Comparison of ENCODE assay signal across 2 cellular contexts in the genomic region with DNA sequence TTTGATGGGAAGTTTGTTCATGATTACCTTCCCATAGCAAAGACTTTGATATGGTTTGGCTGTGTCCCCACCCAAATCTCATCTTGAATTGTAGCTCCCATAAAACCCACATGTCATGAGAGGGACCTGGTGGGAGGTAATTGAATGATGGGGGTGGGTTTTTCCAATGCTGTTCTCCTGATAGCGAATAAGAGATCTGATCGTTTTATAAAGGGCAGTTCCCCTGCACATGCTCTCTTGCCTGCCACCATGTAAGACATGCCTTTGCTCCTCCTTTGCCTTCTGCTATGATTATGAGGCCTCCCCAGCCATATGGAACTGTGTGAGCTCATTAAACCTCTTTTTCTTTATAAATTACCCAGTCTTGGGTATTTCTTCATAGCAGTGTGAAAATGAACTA. TPM values are rescaled to one million over a fixed set of nuclear protein-coding genes. Genes with fewer than 3 reads are reported as not detected.
"Had no signal": no experiment of that assay in that cellular context is flagged by ENCODE, and none has a peak within 500 bp of the region (broad histone marks: within the 10 kb centered on the region; RNA-seq: fewer than 3 reads in every experiment).

No MANE protein-coding gene starts in this region.

RNA-seq across cellular contexts. Expression of a gene that starts 51.2 kb away (rescaled TPM):
- total RNA-seq: GM23248, HFFc6 had no signal
- polyA plus RNA-seq: GM23248 had no signal
